In genomic region chr13:21986602-21987001, GRCh38 we compare ENCODE assay signal across 21 cellular contexts.
DNase-seq lines count a peak whose midpoint lies in the region; ATAC-seq, FAIRE-seq and TF ChIP-seq lines count a peak whose summit lies in the region.
"Had no signal": no experiment of that assay in that cellular context is flagged by ENCODE, and none has a peak within 500 bp of the region (broad histone marks: within the 10 kb centered on the region; RNA-seq: fewer than 3 reads in every experiment).

No MANE protein-coding gene starts in this region.

- no peak overlapping the region for H3K4me3 ChIP-seq in K562
- H3K4me3 ChIP-seq in psoas muscle, result no peak overlapping the region
- no peak overlapping the region for H3K4me3 ChIP-seq in aorta (ENCODE audit: low read length in 2 of 2)
- H3K4me3 ChIP-seq: dorsolateral prefrontal cortex, Peyer's patch had no signal

- TF ChIP-seq EP300 in K562 (IDR thresholded peaks at IDR 0.05; ENCODE audit: low read length), result no peak

- CTCF ChIA-PET in K562 (lab: Yijun Ruan, JAX; ENCODE audit: low intra/inter-chr PET ratio), result no interaction called here
- CTCF ChIA-PET in activated CD4-positive, alpha-beta T cell treated with anti-CD3 and anti-CD28 coated beads for 36 hours (lab: Charles Lee), result no interaction called here

- no peak for TF ChIP-seq RAD21 in K562 (CRISPR knock-in tag; conservative IDR thresholded peaks at IDR 0.05 in 1 of 2, IDR thresholded peaks at IDR 0.05 in 1 of 2)

- H3K4me1 ChIP-seq in K562 (replicated peaks in 1 of 2; ENCODE audit: control insufficient read depth in 2 of 2, insufficient read depth in 2 of 2, low read length in 2 of 2) (no peaks in the 10 kb centered on the region; a peak in 2 of 5 replicates), psoas muscle (no peaks in the 10 kb centered on the region), aorta (ENCODE audit: control insufficient read depth in 1 of 2, insufficient read depth in 2 of 2, low read length in 2 of 2) (no peaks in the 10 kb centered on the region)
- H3K4me1 ChIP-seq: Peyer's patch had no signal

- H3K4me2 ChIP-seq in K562 (ENCODE audit: insufficient read depth, low read length), result no peak overlapping the region

- no peak overlapping the region for H2AFZ ChIP-seq in K562 (ENCODE audit: low read depth, low read length)

- in situ Hi-C loops in K562 (cut with MboI), result no loop called here

- intact Hi-C loops in K562 (cut with micrococcal nuclease), result no loop called here
- intact Hi-C loops in left ventricle myocardium superior (cut with micrococcal nuclease), result no loop called here
- intact Hi-C loops in psoas muscle (cut with DNase I), result no loop called here
- intact Hi-C loops in aorta (cut with DNase I), result no loop called here
- intact Hi-C loops in activated CD4-positive, alpha-beta T cell treated with anti-CD3 and anti-CD28 coated beads for 36 hours (cut with DNase I, micrococcal nuclease), result no loop called here

- no peak overlapping the region for H3K27ac ChIP-seq in K562 (ENCODE audit: extremely low read depth, low read depth, low read length)
- no peak overlapping the region for H3K27ac ChIP-seq in psoas muscle
- no peak overlapping the region for H3K27ac ChIP-seq in aorta (ENCODE audit: low read depth in 1 of 2, low read length in 2 of 2)
- H3K27ac ChIP-seq: dorsolateral prefrontal cortex, neutrophil had no signal

- no peak for FAIRE-seq in K562 (lab: Jason Lieb, UNC)
- FAIRE-seq: H1, keratinocyte had no signal

- no peaks in the 10 kb centered on the region for H3K36me3 ChIP-seq in K562 (ENCODE audit: control insufficient read depth, insufficient read depth, low read length)
- H3K36me3 ChIP-seq in psoas muscle (ENCODE audit: insufficient read depth in 1 of 2, low read depth in 1 of 2), result no peaks in the 10 kb centered on the region
- no peaks in the 10 kb centered on the region for H3K36me3 ChIP-seq in aorta (ENCODE audit: control insufficient read depth in 1 of 2, insufficient read depth in 2 of 2, low read length in 1 of 2)
- H3K36me3 ChIP-seq: neutrophil, Peyer's patch had no signal

- POLR2A ChIA-PET in K562 (lab: Yijun Ruan, JAX), result interaction anchor here (0.6 to 1.1 kb wide), 2 partner anchors 22 to 1064 kb away, joined by 3 read pairs; no protein-coding TSS in a partner anchor
- POLR2A ChIA-PET in activated CD4-positive, alpha-beta T cell treated with anti-CD3 and anti-CD28 coated beads for 36 hours (lab: Charles Lee), result no interaction called here

- no peak for DNase-seq in K562 (ENCODE audit: extremely low read depth in 1 of 4, low spot score in 3 of 4)
- peak; percentile 79 for DNase-seq in left ventricle myocardium superior
- peak; percentile 76 for DNase-seq in psoas muscle
- DNase-seq in aorta, result peak in 1 of 2 donors; percentile 73
- no peak for DNase-seq in activated CD4-positive, alpha-beta T cell treated with anti-CD3 and anti-CD28 coated beads for 36 hours
- DNase-seq: activated CD4-positive, alpha-beta T cell treated with anti-CD3 and anti-CD28 coated beads, Interleukin-2, amount 50 U/mL, for 4 hours; activated naive CD4-positive, alpha-beta T cell treated with anti-CD3 and anti-CD28 coated beads, Interleukin-2, amount 50 U/mL, for 16 hours; activated T-cell treated with anti-CD3 and anti-CD28 coated beads for 4 hours; C1 segment of cervical spinal cord; dorsolateral prefrontal cortex; midbrain; NCI-H1436 treated with DMSO at 0.1 percent for 48 hours; NCI-H2227 treated with DMSO at 0.1 percent for 48 hours; stimulated activated CD4-positive, alpha-beta T cell treated with anti-CD3 and anti-CD28 coated beads, Interleukin-4, amount 100 ng/mL, for 24 hours had no signal

- H3K27me3 ChIP-seq in K562 (ENCODE audit: control insufficient read depth in 2 of 2, insufficient read depth in 2 of 2, low read length in 2 of 2) (0 out of 5 replicates have a peak, but pooled peaks cover 0 to 5% of the 10 kb centered on the region in 2 experiments), psoas muscle (ENCODE audit: insufficient read depth in 3 of 3, low read length in 2 of 3) (no peaks in the 10 kb centered on the region), aorta (ENCODE audit: control insufficient read depth in 1 of 2, insufficient read depth in 2 of 2, low read length in 1 of 2) (no peaks in the 10 kb centered on the region)
- H3K27me3 ChIP-seq: neutrophil, Peyer's patch had no signal

- no peak overlapping the region for H3K27ac Mint-ChIP-seq in activated T-helper 17 cell treated with anti-CD3 and anti-CD28 coated beads, Interleukin-2, amount 50 U/mL, for 72 hours
- H3K27ac Mint-ChIP-seq in activated CD4-positive, alpha-beta T cell treated with anti-CD3 and anti-CD28 coated beads for 36 hours, result no peak overlapping the region

- no peaks in the 10 kb centered on the region for H3K79me2 ChIP-seq in K562 (ENCODE audit: control insufficient read depth, insufficient read depth, low read length)

- no TSS peak for BruUV-seq in K562 (replicated peaks; lab: Mats Ljungman, UMichigan)

- H3K9me3 ChIP-seq in K562 (replicated peaks; ENCODE audit: control insufficient read depth, insufficient read depth, low read depth, low read length) (no peaks in the 10 kb centered on the region), psoas muscle (no peaks in the 10 kb centered on the region), aorta (ENCODE audit: control insufficient read depth, low read length) (peaks cover 1% of the 10 kb centered on the region)
- H3K9me3 ChIP-seq: neutrophil, Peyer's patch had no signal

- TF ChIP-seq CTCF in K562 (IDR thresholded peaks at IDR 0.05 in 2 of 3, conservative IDR thresholded peaks at IDR 0.05 in 1 of 3; ENCODE audit: insufficient read depth in 2 of 3, low read depth in 1 of 3, low read length in 3 of 3) (no peak), psoas muscle (IDR thresholded peaks at IDR 0.05) (no peak)

- H3K4me3 Mint-ChIP-seq in activated T-helper 17 cell treated with anti-CD3 and anti-CD28 coated beads, Interleukin-2, amount 50 U/mL, for 72 hours, result no peak overlapping the region
- H3K4me3 Mint-ChIP-seq in activated CD4-positive, alpha-beta T cell treated with anti-CD3 and anti-CD28 coated beads for 36 hours, result no peak overlapping the region

- H3K9ac ChIP-seq in K562 (ENCODE audit: insufficient read depth in 1 of 2, low read depth in 2 of 2, low read length in 2 of 2), result no peak overlapping the region

- H3K9me1 ChIP-seq in K562 (ENCODE audit: control insufficient read depth, insufficient read depth, low read length), result no peaks in the 10 kb centered on the region

- H3K9me3 Mint-ChIP-seq in activated T-helper 17 cell treated with anti-CD3 and anti-CD28 coated beads, Interleukin-2, amount 50 U/mL, for 72 hours, result no peaks in the 10 kb centered on the region
- H3K9me3 Mint-ChIP-seq in activated CD4-positive, alpha-beta T cell treated with anti-CD3 and anti-CD28 coated beads for 36 hours (ENCODE audit: low read depth), result no peaks in the 10 kb centered on the region

- TF ChIP-seq POLR2A in K562 (conservative IDR thresholded peaks at IDR 0.05), result no peak

- H3K36me3 Mint-ChIP-seq in activated T-helper 17 cell treated with anti-CD3 and anti-CD28 coated beads, Interleukin-2, amount 50 U/mL, for 72 hours (ENCODE audit: low read depth), result no peaks in the 10 kb centered on the region
- no peaks in the 10 kb centered on the region for H3K36me3 Mint-ChIP-seq in activated CD4-positive, alpha-beta T cell treated with anti-CD3 and anti-CD28 coated beads for 36 hours (ENCODE audit: low read depth)

- peaks cover 6% of the 10 kb centered on the region for H3K4me1 Mint-ChIP-seq in activated T-helper 17 cell treated with anti-CD3 and anti-CD28 coated beads, Interleukin-2, amount 50 U/mL, for 72 hours
- no peaks in the 10 kb centered on the region for H3K4me1 Mint-ChIP-seq in activated CD4-positive, alpha-beta T cell treated with anti-CD3 and anti-CD28 coated beads for 36 hours

- ATAC-seq in K562 (no peak), left ventricle myocardium superior (peak; percentile 99), psoas muscle (peak; percentile 30 to 73 (median 68)), aorta (ENCODE audit: low FRiP score) (peak; percentile 80), GM19455 (IDR thresholded peaks at IDR 0.05; ENCODE audit: unreplicated experiment) (no peak)
- ATAC-seq in activated T-helper 17 cell treated with anti-CD3 and anti-CD28 coated beads, Interleukin-2, amount 50 U/mL, for 72 hours (replicated peaks), result no peak
- ATAC-seq in activated CD4-positive, alpha-beta T cell treated with anti-CD3 and anti-CD28 coated beads for 36 hours, result no peak
- ATAC-seq: esophagus mucosa had no signal

- 11% methylated on average over 10 of the region's 10 CpGs for WGBS in K562 (ENCODE audit: insufficient coverage, low coverage, missing lambda C conversion rate)
- 44 to 51% (median 51%) methylated on average over 10 of the region's 10 CpGs for WGBS in psoas muscle, 3 donors
- WGBS in aorta, 2 donors, result 78 to 83% methylated on average over 10 of the region's 10 CpGs

- no peaks in the 10 kb centered on the region for H3K27me3 Mint-ChIP-seq in activated T-helper 17 cell treated with anti-CD3 and anti-CD28 coated beads, Interleukin-2, amount 50 U/mL, for 72 hours
- H3K27me3 Mint-ChIP-seq in activated CD4-positive, alpha-beta T cell treated with anti-CD3 and anti-CD28 coated beads for 36 hours, result no peaks in the 10 kb centered on the region

- no peaks in the 10 kb centered on the region for H4K20me1 ChIP-seq in K562 (replicated peaks; ENCODE audit: control insufficient read depth, insufficient read depth, low read length)

TF ChIP-seq in K562, 482 proteins besides CTCF, POLR2A, EP300 and RAD21:
- no peak for TF ChIP-seq ZEB2 (IDR thresholded peaks at IDR 0.05)
- 0 out of 2 replicates have a peak, but pooled peaks have one; percentile 19 for TF ChIP-seq BHLHE40 (IDR thresholded peaks at IDR 0.05; ENCODE audit: low read length)

Comparison
In these comparisons a context has a peak if more than half of its experiments do, and no peak if none do; other contexts are left out.
1. ATAC-seq: peak in left ventricle myocardium superior (single experiment), psoas muscle (4 of 4) and aorta (single experiment); none in K562 (single experiment), activated T-helper 17 cell treated with anti-CD3 and anti-CD28 coated beads, Interleukin-2, amount 50 U/mL, for 72 hours (single experiment), activated CD4-positive, alpha-beta T cell treated with anti-CD3 and anti-CD28 coated beads for 36 hours (single experiment) and GM19455 (single experiment).
2. DNase-seq: peak in left ventricle myocardium superior (single experiment) and psoas muscle (2 of 2); none in K562 (0 of 4) and activated CD4-positive, alpha-beta T cell treated with anti-CD3 and anti-CD28 coated beads for 36 hours (single experiment).